27 cellular contexts compared by ENCODE assay signal in the genomic region with DNA sequence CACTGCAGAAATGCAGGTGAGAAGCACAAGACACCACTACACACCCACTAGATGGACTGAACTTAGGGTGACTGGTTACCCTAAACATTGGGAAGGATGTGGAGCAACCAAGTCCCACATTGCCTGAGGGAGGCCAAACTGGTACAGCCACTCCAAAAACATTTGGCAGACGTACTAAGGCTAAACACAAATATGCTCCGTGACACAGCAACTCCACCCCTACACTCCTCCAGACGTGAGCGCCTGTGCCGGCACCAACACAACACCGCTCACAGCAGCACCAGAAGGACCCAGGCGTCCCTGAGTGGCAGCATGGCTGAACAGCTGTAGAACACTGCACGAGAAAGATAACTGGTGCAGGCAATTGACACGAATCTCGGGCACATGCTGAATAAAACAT. TPM values are rescaled to one million over a fixed set of nuclear protein-coding genes. Genes with fewer than 3 reads are reported as not detected.
A peak's percentile ranks its signal among the peaks of the same experiment; 100 is the strongest.
DNase-seq lines count a peak whose midpoint lies in the region; ATAC-seq, FAIRE-seq and TF ChIP-seq lines count a peak whose summit lies in the region.
"Had no signal": no experiment of that assay in that cellular context is flagged by ENCODE, and none has a peak within 500 bp of the region (broad histone marks: within the 10 kb centered on the region; RNA-seq: fewer than 3 reads in every experiment).

No MANE protein-coding gene starts in this region.

- H3K27me3 ChIP-seq in CD4-positive, alpha-beta T cell (ENCODE audit: control insufficient read depth, insufficient read depth, low read length), result no peaks in the 10 kb centered on the region
- H3K27me3 ChIP-seq in keratinocyte (ENCODE audit: control insufficient read depth, extremely low read depth, insufficient read depth, low read length), result no peaks in the 10 kb centered on the region
- H3K27me3 ChIP-seq: foreskin keratinocyte, heart right ventricle, SJCRH30, transverse colon had no signal

- intact Hi-C loops in CD4-positive, alpha-beta T cell (cut with DNase I, micrococcal nuclease), result no loop called here
- intact Hi-C loops in sciatic nerve (cut with DNase I), result no loop called here

- H3K4me3 ChIP-seq in keratinocyte (ENCODE audit: control insufficient read depth in 2 of 3, extremely low read depth in 1 of 3, insufficient read depth in 2 of 3, low read depth in 1 of 3, low read length in 3 of 3), result no peak overlapping the region
- H3K4me3 ChIP-seq: coronary artery, heart right ventricle, SJCRH30, transverse colon had no signal

- ATAC-seq in CD4-positive, alpha-beta T cell (ENCODE audit: poor library complexity), result no peak
- no peak for ATAC-seq in activated T-helper 17 cell treated with anti-CD3 and anti-CD28 coated beads, Interleukin-2, amount 50 U/mL, for 72 hours (replicated peaks)
- ATAC-seq in sciatic nerve, result peak; percentile 31
- ATAC-seq: foreskin keratinocyte, left colon had no signal

- no peaks in the 10 kb centered on the region for H3K9me3 ChIP-seq in CD4-positive, alpha-beta T cell (ENCODE audit: control insufficient read depth, low read length)
- H3K9me3 ChIP-seq in keratinocyte (ENCODE audit: control insufficient read depth, low read depth, low read length), result no peaks in the 10 kb centered on the region
- H3K9me3 ChIP-seq: heart right ventricle, SJCRH30, transverse colon had no signal

- no peaks in the 10 kb centered on the region for H3K27me3 Mint-ChIP-seq in CD4-positive, alpha-beta T cell
- H3K27me3 Mint-ChIP-seq in activated T-helper 17 cell treated with anti-CD3 and anti-CD28 coated beads, Interleukin-2, amount 50 U/mL, for 72 hours, result no peaks in the 10 kb centered on the region
- H3K27me3 Mint-ChIP-seq: activated B cell treated with CpG ODN at 0.5 μM for 24 hours; activated naive CD4-positive, alpha-beta T cell treated with anti-CD3 and anti-CD28 coated beads, Interleukin-2, amount 50 U/mL, for 24 hours; CD4-positive, alpha-beta memory T cell had no signal

- H3K4me3 Mint-ChIP-seq in CD4-positive, alpha-beta T cell, result no peak overlapping the region
- no peak overlapping the region for H3K4me3 Mint-ChIP-seq in activated T-helper 17 cell treated with anti-CD3 and anti-CD28 coated beads, Interleukin-2, amount 50 U/mL, for 72 hours
- H3K4me3 Mint-ChIP-seq: activated B cell treated with CpG ODN at 0.5 μM for 24 hours; activated naive CD4-positive, alpha-beta T cell treated with anti-CD3 and anti-CD28 coated beads, Interleukin-2, amount 50 U/mL, for 24 hours; CD4-positive, alpha-beta memory T cell had no signal

- dilution Hi-C loops in keratinocyte (cut with MboI; ENCODE audit: extremely low pct_ligation_motif_present, low sequenced_read_pairs), result no loop called here

- H3K36me3 Mint-ChIP-seq in CD4-positive, alpha-beta T cell (ENCODE audit: low read depth), result peaks cover 84% of the 10 kb centered on the region
- H3K36me3 Mint-ChIP-seq in activated T-helper 17 cell treated with anti-CD3 and anti-CD28 coated beads, Interleukin-2, amount 50 U/mL, for 72 hours (ENCODE audit: low read depth), result peaks cover 100% of the 10 kb centered on the region

- H3K36me3 ChIP-seq in keratinocyte (ENCODE audit: control insufficient read depth in 2 of 2, extremely low read depth in 1 of 2, insufficient read depth in 2 of 2, low read length in 2 of 2), result peaks cover 28 to 35% of the 10 kb centered on the region in 2 experiments

- peak; percentile 13 for FAIRE-seq in keratinocyte (lab: Jason Lieb, UNC)
- FAIRE-seq: GM12892, H1, small intestine had no signal

- peaks cover 58% of the 10 kb centered on the region for H3K79me2 ChIP-seq in keratinocyte (ENCODE audit: control insufficient read depth, insufficient read depth, low read length)

- H3K4me1 ChIP-seq in keratinocyte (ENCODE audit: control insufficient read depth, extremely low read depth, insufficient read depth, low read length), result peaks cover 15% of the 10 kb centered on the region
- H3K4me1 ChIP-seq: SJCRH30 had no signal

- H3K9me3 Mint-ChIP-seq in CD4-positive, alpha-beta T cell, result no peaks in the 10 kb centered on the region
- H3K9me3 Mint-ChIP-seq in activated T-helper 17 cell treated with anti-CD3 and anti-CD28 coated beads, Interleukin-2, amount 50 U/mL, for 72 hours, result no peaks in the 10 kb centered on the region
- H3K9me3 Mint-ChIP-seq: activated B cell treated with CpG ODN at 0.5 μM for 24 hours; activated naive CD4-positive, alpha-beta T cell treated with anti-CD3 and anti-CD28 coated beads, Interleukin-2, amount 50 U/mL, for 24 hours; CD4-positive, alpha-beta memory T cell had no signal

- no peak overlapping the region for H3K27ac ChIP-seq in CD4-positive, alpha-beta T cell (ENCODE audit: low read depth, low read length)
- no peak overlapping the region for H3K27ac ChIP-seq in keratinocyte (ENCODE audit: control insufficient read depth, insufficient read depth, low read length)
- H3K27ac ChIP-seq: coronary artery, foreskin keratinocyte, SJCRH30, transverse colon had no signal

- POLR2A ChIA-PET in CD4-positive, alpha-beta T cell (lab: Charles Lee), result no interaction called here

- no peak overlapping the region for H2AFZ ChIP-seq in keratinocyte (ENCODE audit: control insufficient read depth, low read length)

- CTCF ChIA-PET in CD4-positive, alpha-beta T cell (lab: Charles Lee), result no interaction called here

- in situ Hi-C loops in ACHN (cut with HindIII; ENCODE audit: low pct_ligation_motif_present, low pct_unique_long_range_greater_than_20kb, low sequenced_read_pairs), result no loop called here

- peaks cover 6% of the 10 kb centered on the region for H3K9me1 ChIP-seq in keratinocyte (ENCODE audit: control insufficient read depth, extremely low read depth, insufficient read depth, low read length)

- DNase-seq in CD4-positive, alpha-beta T cell, result no peak
- no peak for DNase-seq in keratinocyte (ENCODE audit: low read depth, low spot score)
- no peak for DNase-seq in sciatic nerve (ENCODE audit: low spot score)
- no peak for DNase-seq in pons (ENCODE audit: low spot score)
- DNase-seq in HCEC 1CT, result no peak
- DNase-seq in ACHN, result no peak
- DNase-seq: activated B cell treated with CpG ODN at 0.5 μM for 24 hours; activated CD4-positive, alpha-beta T cell treated with anti-CD3 and anti-CD28 coated beads, Interleukin-2, amount 50 U/mL, for 4 hours; activated CD8-positive, alpha-beta memory T cell treated with anti-CD3 and anti-CD28 coated beads, Interleukin-2, amount 50 U/mL, for 48 hours; amygdala; CD4-positive, alpha-beta memory T cell; effector memory CD4-positive, alpha-beta T cell; foreskin keratinocyte; left colon; NCI-H510A; SJCRH30; small intestine; stimulated activated CD4-positive, alpha-beta T cell treated with anti-CD3 and anti-CD28 coated beads, Interleukin-1b, Interleukin-23, amount 100 ng/mL, for 48 hours; stimulated activated CD8-positive, alpha-beta memory T cell treated with anti-CD3 and anti-CD28 coated beads, Interleukin-4, amount 100 ng/mL, for 48 hours; T1000; transverse colon had no signal

- no peak for TF ChIP-seq CTCF in CD4-positive, alpha-beta T cell (IDR thresholded peaks at IDR 0.05)
- TF ChIP-seq CTCF in keratinocyte (optimal IDR thresholded peaks at IDR 0.05 in 1 of 3, IDR thresholded peaks at IDR 0.05 in 1 of 3, conservative IDR thresholded peaks at IDR 0.05 in 1 of 3; ENCODE audit: extremely low read depth in 1 of 3, insufficient read depth in 2 of 3, low read length in 3 of 3), result no peak

- H3K9ac ChIP-seq in keratinocyte (ENCODE audit: control insufficient read depth, extremely low read depth, insufficient read depth, low read length), result no peak overlapping the region

- H3K4me1 Mint-ChIP-seq in CD4-positive, alpha-beta T cell (ENCODE audit: low read depth), result peaks cover 52% of the 10 kb centered on the region
- peaks cover 22% of the 10 kb centered on the region for H3K4me1 Mint-ChIP-seq in activated T-helper 17 cell treated with anti-CD3 and anti-CD28 coated beads, Interleukin-2, amount 50 U/mL, for 72 hours

- H3K4me2 ChIP-seq in keratinocyte (ENCODE audit: control insufficient read depth, extremely low read depth, insufficient read depth, low read depth, low read length), result no peak overlapping the region

- H3K27ac Mint-ChIP-seq in CD4-positive, alpha-beta T cell, result peak overlapping the region; percentile 30
- H3K27ac Mint-ChIP-seq in activated T-helper 17 cell treated with anti-CD3 and anti-CD28 coated beads, Interleukin-2, amount 50 U/mL, for 72 hours, result peak overlapping the region; percentile 14
- H3K27ac Mint-ChIP-seq: activated B cell treated with CpG ODN at 0.5 μM for 24 hours had no signal

- peaks cover 19% of the 10 kb centered on the region for H4K20me1 ChIP-seq in keratinocyte (ENCODE audit: control insufficient read depth, extremely low read depth, insufficient read depth, low read length)

RNA-seq across cellular contexts. Expression of gene PTTG1IP, which starts 14.7 kb away (rescaled TPM):
- 10 to 100 TPM; 99.0 to 99.5 TPM for total RNA-seq in CD4-positive, alpha-beta T cell
- total RNA-seq in activated T-helper 17 cell treated with anti-CD3 and anti-CD28 coated beads, Interleukin-2, amount 50 U/mL, for 72 hours, result 10 to 100 TPM; 76.5 to 78.8 TPM
- polyA plus RNA-seq in keratinocyte, result 132 to 140 TPM (median 137 TPM) in 3 replicates
- polyA plus RNA-seq in keratinocyte (2011; ENCODE audit: low read depth), result 97.7 TPM
- 114 and 141 TPM in 2 replicates for polyA plus RNA-seq in keratinocyte (2011; cell fraction: cytosol; rRNA removed)
- 152 and 154 TPM in 2 replicates for polyA plus RNA-seq in keratinocyte (2011; cell fraction: nucleus; rRNA removed)
- polyA plus RNA-seq in keratinocyte (2012; ENCODE audit: low replicate concordance), result 111 and 120 TPM in 2 replicates
- polyA minus RNA-seq in keratinocyte, result 69.3 to 118 TPM (median 90.8 TPM) in 3 replicates
- 232 TPM for polyA minus RNA-seq in keratinocyte (2011; cell fraction: cytosol; rRNA and poly(A)+ RNA removed)
- 92.1 and 106 TPM in 2 replicates for polyA minus RNA-seq in keratinocyte (2011; cell fraction: nucleus; rRNA and poly(A)+ RNA removed)
- total RNA-seq in sciatic nerve, result 192 TPM

RNA-seq across cellular contexts. Expression of gene SUMO3, which starts 40.9 kb away (rescaled TPM):
- total RNA-seq in CD4-positive, alpha-beta T cell, result 10 to 100 TPM; 82.8 to 91.2 TPM
- total RNA-seq in activated T-helper 17 cell treated with anti-CD3 and anti-CD28 coated beads, Interleukin-2, amount 50 U/mL, for 72 hours, result 10 to 100 TPM; 52.6 to 86.2 TPM
- 69.3 to 132 TPM (median 115 TPM) in 3 replicates for polyA plus RNA-seq in keratinocyte
- polyA plus RNA-seq in keratinocyte (2011; ENCODE audit: low read depth), result 21.6 TPM
- 134 and 154 TPM in 2 replicates for polyA plus RNA-seq in keratinocyte (2011; cell fraction: cytosol; rRNA removed)
- 33.1 and 37.7 TPM in 2 replicates for polyA plus RNA-seq in keratinocyte (2011; cell fraction: nucleus; rRNA removed)
- 51.1 and 105 TPM in 2 replicates for polyA plus RNA-seq in keratinocyte (2012; ENCODE audit: low replicate concordance)
- polyA minus RNA-seq in keratinocyte, result 62.1 to 83.9 TPM (median 66.2 TPM) in 3 replicates
- 103 TPM for polyA minus RNA-seq in keratinocyte (2011; cell fraction: cytosol; rRNA and poly(A)+ RNA removed)
- polyA minus RNA-seq in keratinocyte (2011; cell fraction: nucleus; rRNA and poly(A)+ RNA removed), result 13.4 and 18.2 TPM in 2 replicates
- total RNA-seq in sciatic nerve, result 65.5 TPM

RNA-seq across cellular contexts. Expression of gene UBE2G2, which starts 57.2 kb away (rescaled TPM):
- total RNA-seq in CD4-positive, alpha-beta T cell, result 10 to 100 TPM; 89.9 to 96.8 TPM
- 100 to 1,000 TPM in 1 of 2 donors, 10 to 100 TPM in 1; 88.9 to 136 TPM for total RNA-seq in activated T-helper 17 cell treated with anti-CD3 and anti-CD28 coated beads, Interleukin-2, amount 50 U/mL, for 72 hours
- 82.0 to 114 TPM (median 106 TPM) in 3 replicates for polyA plus RNA-seq in keratinocyte
- polyA plus RNA-seq in keratinocyte (2011; ENCODE audit: low read depth), result 44.9 TPM
- 65.3 and 72.5 TPM in 2 replicates for polyA plus RNA-seq in keratinocyte (2011; cell fraction: cytosol; rRNA removed)
- polyA plus RNA-seq in keratinocyte (2011; cell fraction: nucleus; rRNA removed), result 241 and 269 TPM in 2 replicates
- polyA plus RNA-seq in keratinocyte (2012; ENCODE audit: low replicate concordance), result 51.6 and 64.6 TPM in 2 replicates
- polyA minus RNA-seq in keratinocyte, result 47.3 to 114 TPM (median 111 TPM) in 3 replicates
- polyA minus RNA-seq in keratinocyte (2011; cell fraction: cytosol; rRNA and poly(A)+ RNA removed), result 58.9 TPM
- 66.2 and 111 TPM in 2 replicates for polyA minus RNA-seq in keratinocyte (2011; cell fraction: nucleus; rRNA and poly(A)+ RNA removed)
- total RNA-seq in sciatic nerve, result 78.0 TPM
